Comparison of ENCODE assay signal across 21 cellular contexts in genomic region chr14:61532818-61533217, GRCh38.
DNase-seq lines count a peak whose midpoint lies in the region; ATAC-seq and TF ChIP-seq lines count a peak whose summit lies in the region.
"Had no signal": no experiment of that assay in that cellular context is flagged by ENCODE, and none has a peak within 500 bp of the region (broad histone marks: within the 10 kb centered on the region; RNA-seq: fewer than 3 reads in every experiment).

No MANE protein-coding gene starts in this region.

- H3K9me3 ChIP-seq in parathyroid adenoma (ENCODE audit: control insufficient read depth, low read length) (no peaks in the 10 kb centered on the region), endodermal cell (ENCODE audit: control insufficient read depth, low read length) (no peaks in the 10 kb centered on the region)
- H3K9me3 ChIP-seq: esophagus squamous epithelium had no signal

- POLR2A ChIA-PET in activated CD4-positive, alpha-beta memory T cell treated with anti-CD3 and anti-CD28 coated beads for 36 hours (lab: Charles Lee): interaction anchor here (0.8 to 1.3 kb wide), 2 partner anchors 30 to 57 kb away, joined by 3 read pairs; no protein-coding TSS in a partner anchor
- POLR2A ChIA-PET in activated CD4-positive, alpha-beta memory T cell treated with anti-CD3 and anti-CD28 coated beads, Interleukin-2, amount 10 ng/mL, durations not matched to agents 7 days and 5 days (lab: Charles Lee): interaction anchor here (1.0 to 1.2 kb wide), 2 partner anchors 56 to 199 kb away, joined by 3 read pairs; no protein-coding TSS in a partner anchor

- peak overlapping the region; percentile 17 for H3K4me3 Mint-ChIP-seq in activated CD4-positive, alpha-beta memory T cell treated with anti-CD3 and anti-CD28 coated beads for 36 hours
- no peak overlapping the region for H3K4me3 Mint-ChIP-seq in activated CD4-positive, alpha-beta memory T cell treated with anti-CD3 and anti-CD28 coated beads, Interleukin-2, amount 10 ng/mL, durations not matched to agents 7 days and 5 days
- no peak overlapping the region for H3K4me3 Mint-ChIP-seq in central memory CD8-positive, alpha-beta T cell
- no peak overlapping the region for H3K4me3 Mint-ChIP-seq in endodermal cell
- H3K4me3 Mint-ChIP-seq: activated B cell treated with CpG ODN at 0.5 μM for 24 hours; activated naive CD8-positive, alpha-beta T cell treated with anti-CD3 and anti-CD28 coated beads, Interleukin-2, amount 10 ng/mL, durations not matched to agents 7 days and 5 days had no signal

- H3K9me3 Mint-ChIP-seq in activated CD4-positive, alpha-beta memory T cell treated with anti-CD3 and anti-CD28 coated beads for 36 hours: no peaks in the 10 kb centered on the region
- H3K9me3 Mint-ChIP-seq in activated CD4-positive, alpha-beta memory T cell treated with anti-CD3 and anti-CD28 coated beads, Interleukin-2, amount 10 ng/mL, durations not matched to agents 7 days and 5 days: no peaks in the 10 kb centered on the region
- no peaks in the 10 kb centered on the region for H3K9me3 Mint-ChIP-seq in central memory CD8-positive, alpha-beta T cell
- H3K9me3 Mint-ChIP-seq in endodermal cell: no peaks in the 10 kb centered on the region
- H3K9me3 Mint-ChIP-seq: activated B cell treated with CpG ODN at 0.5 μM for 24 hours; activated naive CD8-positive, alpha-beta T cell treated with anti-CD3 and anti-CD28 coated beads, Interleukin-2, amount 10 ng/mL, durations not matched to agents 7 days and 5 days; IgD-negative memory B cell had no signal

- H3K36me3 Mint-ChIP-seq in activated CD4-positive, alpha-beta memory T cell treated with anti-CD3 and anti-CD28 coated beads for 36 hours: peaks cover 76% of the 10 kb centered on the region
- peaks cover 88% of the 10 kb centered on the region for H3K36me3 Mint-ChIP-seq in activated CD4-positive, alpha-beta memory T cell treated with anti-CD3 and anti-CD28 coated beads, Interleukin-2, amount 10 ng/mL, durations not matched to agents 7 days and 5 days (ENCODE audit: low read depth)
- peaks cover 86% of the 10 kb centered on the region for H3K36me3 Mint-ChIP-seq in central memory CD8-positive, alpha-beta T cell (ENCODE audit: insufficient read depth)
- no peaks in the 10 kb centered on the region for H3K36me3 Mint-ChIP-seq in endodermal cell (ENCODE audit: low read depth)

- H2AFZ ChIP-seq in parathyroid adenoma: no peak overlapping the region

- 88 to 97% methylated on average over 4 to 5 of the region's 6 CpGs for WGBS in endodermal cell (ENCODE audit: insufficient coverage in 1 of 2, insufficient read length in 1 of 2), 2 experiments

- no peak for ATAC-seq in central memory CD8-positive, alpha-beta T cell (replicated peaks; ENCODE audit: extremely low read depth, poor library complexity, severe bottlenecking)
- no peak for ATAC-seq in GM21360 (IDR thresholded peaks at IDR 0.05; ENCODE audit: unreplicated experiment)
- ATAC-seq in HG02840 (IDR thresholded peaks at IDR 0.05; ENCODE audit: low FRiP score, unreplicated experiment): no peak

- H3K79me2 ChIP-seq in parathyroid adenoma: no peaks in the 10 kb centered on the region

- no peak overlapping the region for H3K4me3 ChIP-seq in parathyroid adenoma (ENCODE audit: low read depth, low read length)
- H3K4me3 ChIP-seq in endodermal cell (ENCODE audit: low read length): no peak overlapping the region
- H3K4me3 ChIP-seq: esophagus squamous epithelium had no signal

- intact Hi-C loops in activated CD4-positive, alpha-beta memory T cell treated with anti-CD3 and anti-CD28 coated beads for 36 hours (cut with micrococcal nuclease): loop anchor here (5.0 kb wide), 1 partner anchor 584 kb away; no protein-coding TSS in a partner anchor

- H3K27ac ChIP-seq in parathyroid adenoma: no peak overlapping the region
- H3K27ac ChIP-seq in endodermal cell (ENCODE audit: low read depth, low read length): no peak overlapping the region

- H3K4me1 ChIP-seq in parathyroid adenoma (peaks cover 73% of the 10 kb centered on the region), endodermal cell (ENCODE audit: control insufficient read depth, insufficient read depth, low read length) (peaks cover 2% of the 10 kb centered on the region)

- peak overlapping the region; percentile 12 for H3K4me2 ChIP-seq in parathyroid adenoma (ENCODE audit: low read length)

- H3K27me3 Mint-ChIP-seq in activated CD4-positive, alpha-beta memory T cell treated with anti-CD3 and anti-CD28 coated beads for 36 hours: no peaks in the 10 kb centered on the region
- no peaks in the 10 kb centered on the region for H3K27me3 Mint-ChIP-seq in activated CD4-positive, alpha-beta memory T cell treated with anti-CD3 and anti-CD28 coated beads, Interleukin-2, amount 10 ng/mL, durations not matched to agents 7 days and 5 days
- no peaks in the 10 kb centered on the region for H3K27me3 Mint-ChIP-seq in central memory CD8-positive, alpha-beta T cell
- no peaks in the 10 kb centered on the region for H3K27me3 Mint-ChIP-seq in endodermal cell (ENCODE audit: insufficient read depth)
- H3K27me3 Mint-ChIP-seq: activated B cell treated with CpG ODN at 0.5 μM for 24 hours; activated naive CD8-positive, alpha-beta T cell treated with anti-CD3 and anti-CD28 coated beads, Interleukin-2, amount 10 ng/mL, durations not matched to agents 7 days and 5 days; IgD-negative memory B cell had no signal

- DNase-seq in activated CD4-positive, alpha-beta memory T cell treated with anti-CD3 and anti-CD28 coated beads for 36 hours: no peak
- no peak for DNase-seq in activated CD4-positive, alpha-beta memory T cell treated with anti-CD3 and anti-CD28 coated beads, Interleukin-2, amount 10 ng/mL, durations not matched to agents 7 days and 5 days
- DNase-seq in NCI-H526 treated with DMSO at 0.1 percent for 48 hours (lab: John Stamatoyannopoulos, UW) (peak; percentile 36), endodermal cell (no peak)
- DNase-seq in central memory CD8-positive, alpha-beta T cell (ENCODE audit: low spot score in 2 of 2): no peak
- DNase-seq: 8988T; activated B cell treated with CpG ODN at 0.5 μM for 24 hours; activated naive CD8-positive, alpha-beta T cell treated with anti-CD3 and anti-CD28 coated beads, Interleukin-2, amount 10 ng/mL, durations not matched to agents 7 days and 5 days; C1 segment of cervical spinal cord; DMS53; esophagus squamous epithelium; MM.1S; NCI-H187; NCI-H446; SHP77; stimulated activated CD4-positive, alpha-beta T cell treated with anti-CD3 and anti-CD28 coated beads, Interleukin-15, amount 100 ng/mL, for 24 hours; stimulated activated naive CD4-positive, alpha-beta T cell had no signal

- CTCF ChIA-PET in activated CD4-positive, alpha-beta memory T cell treated with anti-CD3 and anti-CD28 coated beads for 36 hours (lab: Charles Lee): interaction anchor here (0.7 to 1.2 kb wide), 2 partner anchors 94 to 305 kb away, joined by 3 read pairs; no protein-coding TSS in a partner anchor
- CTCF ChIA-PET in activated CD4-positive, alpha-beta memory T cell treated with anti-CD3 and anti-CD28 coated beads, Interleukin-2, amount 10 ng/mL, durations not matched to agents 7 days and 5 days (lab: Charles Lee): interaction anchor here (0.7 kb wide), 1 partner anchor 198 kb away, joined by 3 read pairs; no protein-coding TSS in a partner anchor

- H3K9ac ChIP-seq in parathyroid adenoma (no peak overlapping the region), endodermal cell (ENCODE audit: extremely low read depth, low read length, poor library complexity, severe bottlenecking) (no peak overlapping the region)

- TF ChIP-seq CTCF in parathyroid adenoma (IDR thresholded peaks at IDR 0.05) (no peak), endodermal cell (conservative IDR thresholded peaks at IDR 0.05) (no peak)

- peak overlapping the region; percentile 88 for H3K27ac Mint-ChIP-seq in activated CD4-positive, alpha-beta memory T cell treated with anti-CD3 and anti-CD28 coated beads for 36 hours
- H3K27ac Mint-ChIP-seq in activated CD4-positive, alpha-beta memory T cell treated with anti-CD3 and anti-CD28 coated beads, Interleukin-2, amount 10 ng/mL, durations not matched to agents 7 days and 5 days: no peak overlapping the region
- H3K27ac Mint-ChIP-seq in central memory CD8-positive, alpha-beta T cell (ENCODE audit: low read depth): peak overlapping the region; percentile 71
- H3K27ac Mint-ChIP-seq in endodermal cell: no peak overlapping the region
- H3K27ac Mint-ChIP-seq: activated B cell treated with CpG ODN at 0.5 μM for 24 hours had no signal

- H3K4me1 Mint-ChIP-seq in activated CD4-positive, alpha-beta memory T cell treated with anti-CD3 and anti-CD28 coated beads for 36 hours (ENCODE audit: low read depth): peaks cover 94% of the 10 kb centered on the region
- peaks cover 82% of the 10 kb centered on the region for H3K4me1 Mint-ChIP-seq in activated CD4-positive, alpha-beta memory T cell treated with anti-CD3 and anti-CD28 coated beads, Interleukin-2, amount 10 ng/mL, durations not matched to agents 7 days and 5 days
- peaks cover 78% of the 10 kb centered on the region for H3K4me1 Mint-ChIP-seq in central memory CD8-positive, alpha-beta T cell
- H3K4me1 Mint-ChIP-seq in endodermal cell: peaks cover 18% of the 10 kb centered on the region

- H3K27me3 ChIP-seq in parathyroid adenoma (ENCODE audit: control insufficient read depth, insufficient read depth, low read length): no peaks in the 10 kb centered on the region
- H3K27me3 ChIP-seq in endodermal cell (ENCODE audit: control insufficient read depth, insufficient read depth, low read length, poor library complexity, severe bottlenecking): no peaks in the 10 kb centered on the region
- H3K27me3 ChIP-seq: esophagus squamous epithelium had no signal

- H3K36me3 ChIP-seq in parathyroid adenoma (ENCODE audit: control insufficient read depth, insufficient read depth, low read length) (no peaks in the 10 kb centered on the region), endodermal cell (ENCODE audit: control insufficient read depth, insufficient read depth, low read length) (no peaks in the 10 kb centered on the region)

Comparison
In these comparisons a context has a peak if more than half of its experiments do, and no peak if none do; other contexts are left out.
1. H3K27ac Mint-ChIP-seq: peak in activated CD4-positive, alpha-beta memory T cell treated with anti-CD3 and anti-CD28 coated beads for 36 hours (single experiment) and central memory CD8-positive, alpha-beta T cell (single experiment); none in activated CD4-positive, alpha-beta memory T cell treated with anti-CD3 and anti-CD28 coated beads, Interleukin-2, amount 10 ng/mL, durations not matched to agents 7 days and 5 days (single experiment) and endodermal cell (single experiment).